ENCODE assay signal across 30 cellular contexts in the genomic region with DNA sequence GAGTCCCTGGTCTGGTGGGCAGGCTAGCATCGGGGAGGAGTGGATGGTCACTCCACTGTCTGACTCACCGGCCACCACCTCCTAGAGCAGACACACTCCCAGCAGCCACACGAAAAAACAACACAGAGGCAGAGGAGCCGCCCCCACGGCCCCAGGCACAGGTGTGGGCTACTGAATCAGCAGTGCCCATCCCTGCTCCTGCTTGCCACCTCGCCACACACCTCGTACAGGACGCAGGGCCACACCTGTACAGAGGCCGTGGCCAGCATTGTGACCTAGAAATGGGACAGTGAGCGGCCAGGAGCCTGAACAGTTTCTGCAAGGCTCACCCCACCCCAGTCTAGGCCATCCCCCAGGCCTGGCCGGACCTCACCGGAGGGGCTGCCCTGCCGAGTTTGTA. TPM values are rescaled to one million over a fixed set of nuclear protein-coding genes. Genes with fewer than 3 reads are reported as not detected.
A peak's percentile ranks its signal among the peaks of the same experiment; 100 is the strongest.
DNase-seq lines count a peak whose midpoint lies in the region; ATAC-seq and TF ChIP-seq lines count a peak whose summit lies in the region.
"Had no signal": no experiment of that assay in that cellular context is flagged by ENCODE, and none has a peak within 500 bp of the region (broad histone marks: within the 10 kb centered on the region; RNA-seq: fewer than 3 reads in every experiment).

No MANE protein-coding gene starts in this region.

- TF ChIP-seq CTCF in Calu3 (IDR thresholded peaks at IDR 0.05; ENCODE audit: unreplicated experiment) (no peak), RWPE2 (IDR thresholded peaks at IDR 0.05; ENCODE audit: poor library complexity, severe bottlenecking) (no peak), esophagus squamous epithelium (IDR thresholded peaks at IDR 0.05) (no peak), stomach (IDR thresholded peaks at IDR 0.05) (no peak), neural progenitor cell (IDR thresholded peaks at IDR 0.05) (no peak)

- WGBS in esophagus squamous epithelium, 2 donors = 47% methylated on average over 8 of the region's 13 CpGs; no CpG with 5 or more reads in 1 of the 2 donors
- 68 to 90% (median 84%) methylated on average over 9 to 13 of the region's 13 CpGs for WGBS in stomach, 5 donors

- no peaks in the 10 kb centered on the region for H3K9me3 ChIP-seq in RWPE2 (ENCODE audit: severe bottlenecking)
- no peaks in the 10 kb centered on the region for H3K9me3 ChIP-seq in esophagus squamous epithelium
- H3K9me3 ChIP-seq in stomach = no peaks in the 10 kb centered on the region
- no peaks in the 10 kb centered on the region for H3K9me3 ChIP-seq in neural progenitor cell (ENCODE audit: low read depth)
- H3K9me3 ChIP-seq: BE2C, body of pancreas, gastrocnemius medialis, SK-N-SH, testis had no signal

- no peak for TF ChIP-seq EP300 in stomach (IDR thresholded peaks at IDR 0.05)

- H3K9me3 Mint-ChIP-seq in Calu3 (ENCODE audit: low read depth, unreplicated experiment) = no peaks in the 10 kb centered on the region
- H3K9me3 Mint-ChIP-seq in neural progenitor cell = no peaks in the 10 kb centered on the region
- H3K9me3 Mint-ChIP-seq: activated naive CD4-positive, alpha-beta T cell treated with anti-CD3 and anti-CD28 coated beads for 36 hours; natural killer cell had no signal

- H3K27me3 ChIP-seq in RWPE2 (ENCODE audit: insufficient read depth, poor library complexity, severe bottlenecking) = no peaks in the 10 kb centered on the region
- no peaks in the 10 kb centered on the region for H3K27me3 ChIP-seq in esophagus squamous epithelium
- H3K27me3 ChIP-seq in stomach = peaks cover 0 to 4% (median 0%) of the 10 kb centered on the region in 3 donors
- H3K27me3 ChIP-seq in neural progenitor cell = no peaks in the 10 kb centered on the region
- H3K27me3 ChIP-seq: BE2C, body of pancreas, gastrocnemius medialis, testis had no signal

- H3K27me3 Mint-ChIP-seq in Calu3 (ENCODE audit: unreplicated experiment) (no peaks in the 10 kb centered on the region), neural progenitor cell (ENCODE audit: insufficient read depth, low read depth) (peaks cover 6% of the 10 kb centered on the region)

- ATAC-seq in RWPE2 (ENCODE audit: low read depth) = no peak
- ATAC-seq: body of pancreas, gastrocnemius medialis, GM23338, left cardiac atrium, natural killer cell, Right ventricle myocardium inferior, T-helper 17 cell had no signal

- CTCF ChIA-PET in Calu3 (lab: Charles Lee) = no interaction called here

- H3K27ac Mint-ChIP-seq in Calu3 (ENCODE audit: unreplicated experiment) (peak overlapping the region; percentile 30), neural progenitor cell (no peak overlapping the region)
- H3K27ac Mint-ChIP-seq: activated naive CD4-positive, alpha-beta T cell treated with anti-CD3 and anti-CD28 coated beads for 36 hours; endodermal cell; GM23338; natural killer cell; T-helper 17 cell had no signal

- H3K4me1 ChIP-seq in RWPE2 (ENCODE audit: insufficient read depth, poor library complexity, severe bottlenecking) (peaks cover 46% of the 10 kb centered on the region), esophagus squamous epithelium (peaks cover 42 to 100% (median 67%) of the 10 kb centered on the region in 3 donors), stomach (peaks cover 0 to 11% (median 3%) of the 10 kb centered on the region in 4 donors), neural progenitor cell (no peaks in the 10 kb centered on the region)
- H3K4me1 ChIP-seq: gastrocnemius medialis, testis had no signal

- H4K20me1 ChIP-seq in neural progenitor cell (ENCODE audit: low read depth) = no peaks in the 10 kb centered on the region

- H3K4me3 ChIP-seq in RWPE2 (ENCODE audit: severe bottlenecking) (no peak overlapping the region), esophagus squamous epithelium (no peak overlapping the region), stomach (no peak overlapping the region), neural progenitor cell (no peak overlapping the region)
- H3K4me3 ChIP-seq: body of pancreas, gastrocnemius medialis, GM23338, lung, testis had no signal

- H3K36me3 ChIP-seq in RWPE2 (ENCODE audit: low read depth) = peaks cover 91% of the 10 kb centered on the region
- H3K36me3 ChIP-seq in esophagus squamous epithelium = peaks cover 0 to 64% (median 13%) of the 10 kb centered on the region in 3 donors
- no peaks in the 10 kb centered on the region for H3K36me3 ChIP-seq in stomach
- no peaks in the 10 kb centered on the region for H3K36me3 ChIP-seq in neural progenitor cell
- H3K36me3 ChIP-seq: BE2C, gastrocnemius medialis had no signal

- H3K9ac ChIP-seq in neural progenitor cell = no peak overlapping the region
- H3K9ac ChIP-seq: SK-N-SH had no signal

- no peak overlapping the region for H3K4me3 Mint-ChIP-seq in Calu3 (ENCODE audit: low read depth, unreplicated experiment)
- H3K4me3 Mint-ChIP-seq in neural progenitor cell = no peak overlapping the region
- H3K4me3 Mint-ChIP-seq: activated naive CD4-positive, alpha-beta T cell treated with anti-CD3 and anti-CD28 coated beads for 36 hours; endodermal cell; GM23338; natural killer cell; T-helper 17 cell had no signal

- no peaks in the 10 kb centered on the region for H3K79me2 ChIP-seq in neural progenitor cell (ENCODE audit: low read depth)

- DNase-seq in Calu3 = no peak
- DNase-seq in RWPE2 (ENCODE audit: low spot score) = no peak
- DNase-seq in esophagus squamous epithelium (lab: John Stamatoyannopoulos, UW) = no peak
- peak; percentile 43 for DNase-seq in stomach
- no peak for DNase-seq in iPS-NIHi11 (ENCODE audit: low spot score)
- DNase-seq in neural progenitor cell (ENCODE audit: low spot score) = no peak
- no peak for DNase-seq in NOMO-1 treated with dmso at 0.1 percent for 144 hours (lab: John Stamatoyannopoulos, UW; ENCODE audit: unreplicated experiment)
- no peak for DNase-seq in DMS 273 treated with DMSO at 0.1 percent for 48 hours (lab: John Stamatoyannopoulos, UW)
- DNase-seq: activated CD4-positive, alpha-beta T cell treated with anti-CD3 and anti-CD28 coated beads, Interleukin-2, amount 50 U/mL, for 4 hours; activated naive CD4-positive, alpha-beta T cell treated with anti-CD3 and anti-CD28 coated beads for 36 hours; BE2C; body of pancreas; cerebellar nuclear complex; dermis blood vessel endothelial cell; endodermal cell; gastrocnemius medialis; left cardiac atrium; natural killer cell; NCI-H1092 treated with DMSO at 0.1 percent for 48 hours; NCI-H1694 treated with DMSO at 0.1 percent for 48 hours; NCI-H510A; SK-N-SH; stimulated activated naive CD4-positive, alpha-beta T cell; T-helper 17 cell; testis had no signal

- H2AFZ ChIP-seq in neural progenitor cell (replicated peaks) = no peak overlapping the region
- H2AFZ ChIP-seq: GM23338 had no signal

- H3K4me2 ChIP-seq in neural progenitor cell = no peak overlapping the region
- H3K4me2 ChIP-seq: GM23338, SK-N-SH had no signal

- H3K4me1 Mint-ChIP-seq in Calu3 (ENCODE audit: low read depth, unreplicated experiment) (peaks cover 48% of the 10 kb centered on the region), neural progenitor cell (peaks cover 7% of the 10 kb centered on the region)
- H3K4me1 Mint-ChIP-seq: natural killer cell had no signal

- TF ChIP-seq POLR2A in esophagus squamous epithelium (IDR thresholded peaks at IDR 0.05) (no peak), stomach (IDR thresholded peaks at IDR 0.05) (no peak)

- intact Hi-C loops in Calu3 (cut with micrococcal nuclease; ENCODE audit: unreplicated experiment) (no loop called here), esophagus squamous epithelium (cut with DNase I) (no loop called here), stomach (cut with DNase I; ENCODE audit: low total_unique reads) (no loop called here)

- H3K27ac ChIP-seq in RWPE2 (ENCODE audit: poor library complexity, severe bottlenecking) (peak overlapping the region; percentile 73), esophagus squamous epithelium (peak overlapping the region; percentile 88 to 97 (median 94)), stomach (no peak overlapping the region), neural progenitor cell (no peak overlapping the region)
- H3K27ac ChIP-seq: body of pancreas, gastrocnemius medialis, testis had no signal

- H3F3A ChIP-seq in neural progenitor cell (ENCODE audit: low read depth) = no peaks in the 10 kb centered on the region

- peaks cover 4% of the 10 kb centered on the region for H3K36me3 Mint-ChIP-seq in Calu3 (ENCODE audit: insufficient read depth, unreplicated experiment)
- no peaks in the 10 kb centered on the region for H3K36me3 Mint-ChIP-seq in neural progenitor cell
- H3K36me3 Mint-ChIP-seq: natural killer cell had no signal

- no TSS peak for BruUV-seq in Calu3 (replicated peaks; lab: Mats Ljungman, UMichigan)

RNA-seq across cellular contexts. Expression of gene TRIM29, which starts 14.0 kb away (rescaled TPM):
- total RNA-seq in Calu3 (2022) (2.1 and 3.3 TPM in 2 replicates), esophagus squamous epithelium (1,000 to 10,000 TPM in 1 of 4 donors, 100 to 1,000 TPM in 3; 691 to 1,472 (median 816) TPM), stomach (10 to 100 TPM in 1 of 5 donors, 1 to 10 TPM in 2, not detected in 2; 2.0 to 57.8 (median 2.3) TPM), neural progenitor cell (ENCODE audit: low replicate concordance) (0.11 TPM in 1 of 2 replicates, not detected in the other)
- 100 to 1,000 TPM in 1 of 3 donors, 1 to 10 TPM in 2; 1.4 to 287 (median 1.7) TPM for polyA plus RNA-seq in stomach
- total RNA-seq: activated naive CD4-positive, alpha-beta T cell treated with anti-CD3 and anti-CD28 coated beads for 36 hours; dermis blood vessel endothelial cell; endodermal cell; mononuclear cell; natural killer cell; pulmonary artery endothelial cell; Right ventricle myocardium inferior; T-helper 17 cell had no signal
- polyA plus RNA-seq: GM23338 had no signal

Comparison
In these comparisons a context has a peak if more than half of its experiments do, and no peak if none do; other contexts are left out.
1. H3K27ac ChIP-seq: peak in RWPE2 (single experiment) and esophagus squamous epithelium (4 of 4); none in stomach (0 of 5) and neural progenitor cell (single experiment).
2. RNA of gene TRIM29, which starts 14.0 kb away (total RNA-seq): 691 to 1,472 TPM in esophagus squamous epithelium; 2.1 to 3.3 TPM in Calu3, 2.0 to 57.8 TPM in stomach and 0.11 TPM in neural progenitor cell; every median in the first group is over 10 times any median in the second.